Comparison of ENCODE assay signal across 34 cellular contexts in genomic region chr18:78546281-78546680, GRCh38.
"Had no signal": no experiment of that assay in that cellular context is flagged by ENCODE, and none has a peak within 500 bp of the region (broad histone marks: within the 10 kb centered on the region; RNA-seq: fewer than 3 reads in every experiment).

No MANE protein-coding gene starts in this region.

- H3K9me3 ChIP-seq: MG63 had no signal

- DNase-seq: Karpas-422, Kasumi-1, MG63, MM.1S, MV-4-11, NCI-H1048, NCI-H1092, NCI-H1092 treated with DMSO at 0.1 percent for 48 hours, NCI-H1105, NCI-H1105 treated with DMSO at 0.1 percent for 48 hours, NCI-H1417, NCI-H1417 treated with DMSO at 0.1 percent for 48 hours, NCI-H1436, NCI-H1436 treated with DMSO at 0.1 percent for 48 hours, NCI-H146, NCI-H1694, NCI-H1694 treated with DMSO at 0.1 percent for 48 hours, NCI-H187, NCI-H187 treated with DMSO at 0.1 percent for 48 hours, NCI-H1930, NCI-H2029, NCI-H2029 treated with DMSO at 0.1 percent for 48 hours, NCI-H2081, NCI-H2081 treated with DMSO at 0.1 percent for 48 hours, NCI-H2107, NCI-H2171, NCI-H2171 treated with DMSO at 0.1 percent for 48 hours, NCI-H2227 treated with DMSO at 0.1 percent for 48 hours, NCI-H226, NCI-H345, NCI-H446, NCI-H446 treated with DMSO at 0.1 percent for 48 hours, NCI-H510A had no signal

- H3K27ac ChIP-seq: KMS-11 had no signal

- H3K4me3 ChIP-seq: MG63 had no signal

- H3K36me3 ChIP-seq: MG63 had no signal

- H3K27me3 ChIP-seq: MG63 had no signal
